ENCODE assay signal across 14 cellular contexts in the genomic region with DNA sequence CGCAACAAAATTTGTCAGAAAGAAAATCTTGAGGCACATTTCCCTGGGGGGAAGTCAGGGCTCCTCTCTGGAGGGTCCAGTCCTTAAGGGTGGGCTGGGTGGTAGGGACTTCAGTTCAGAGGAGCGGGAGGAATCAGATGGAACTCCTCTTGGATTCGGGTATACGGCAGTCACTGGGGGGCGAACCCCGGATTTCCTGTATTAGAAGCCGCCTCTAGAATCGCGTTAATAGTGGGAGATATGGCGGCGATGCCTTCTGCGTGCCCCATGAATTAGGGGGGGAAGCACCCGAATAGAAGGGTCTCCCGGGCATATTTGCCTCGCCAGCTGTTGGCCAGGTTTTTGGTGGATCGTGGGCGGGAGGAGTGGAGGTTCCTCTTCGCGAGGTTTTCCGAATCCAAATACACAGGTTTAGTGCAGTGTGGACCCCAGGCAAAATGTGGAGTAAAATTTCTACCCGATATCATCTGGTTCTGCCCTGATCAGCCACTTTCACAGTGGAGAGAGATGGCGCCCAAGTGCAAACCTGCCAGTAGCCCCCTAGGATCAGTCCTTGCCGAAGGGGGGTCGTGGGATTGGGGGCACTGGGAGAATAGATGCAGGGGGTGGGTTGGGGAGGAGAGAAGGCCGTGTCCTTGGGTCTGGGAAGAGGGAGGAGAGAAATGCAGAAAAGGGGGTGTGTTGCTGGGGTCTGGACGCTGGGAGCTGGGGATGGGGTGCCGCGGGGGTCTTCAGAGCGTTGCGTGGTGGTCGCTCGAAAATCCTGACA. TPM values are rescaled to one million over a fixed set of nuclear protein-coding genes. Genes with fewer than 3 reads are reported as not detected.
DNase-seq lines count a peak whose midpoint lies in the region; ATAC-seq, FAIRE-seq and TF ChIP-seq lines count a peak whose summit lies in the region.
"Had no signal": no experiment of that assay in that cellular context is flagged by ENCODE, and none has a peak within 500 bp of the region (broad histone marks: within the 10 kb centered on the region; RNA-seq: fewer than 3 reads in every experiment).

No MANE protein-coding gene starts in this region.

- peak overlapping the region; percentile 100 for H3K9ac ChIP-seq in astrocyte (ENCODE audit: low read length)
- no peak overlapping the region for H3K9ac ChIP-seq in keratinocyte (ENCODE audit: control insufficient read depth, extremely low read depth, insufficient read depth, low read length)

- H3K9me3 Mint-ChIP-seq in HFFc6 (peaks cover 16% of the 10 kb centered on the region), astrocyte (ENCODE audit: unreplicated experiment) (peaks cover 13% of the 10 kb centered on the region)

- peak overlapping the region; percentile 100 for H3K4me3 Mint-ChIP-seq in HFFc6
- no peak overlapping the region for H3K4me3 Mint-ChIP-seq in astrocyte (ENCODE audit: unreplicated experiment)
- H3K4me3 Mint-ChIP-seq: activated CD8-positive, alpha-beta T cell treated with anti-CD3 and anti-CD28 coated beads for 36 hours; brain; memory B cell had no signal

- H3K4me1 Mint-ChIP-seq in HFFc6 (ENCODE audit: low read depth) (peaks cover 20% of the 10 kb centered on the region), astrocyte (ENCODE audit: low read depth, unreplicated experiment) (peaks cover 7% of the 10 kb centered on the region)
- H3K4me1 Mint-ChIP-seq: memory B cell had no signal

- H3K36me3 ChIP-seq in astrocyte (ENCODE audit: insufficient read depth, low read length) (peaks cover 17% of the 10 kb centered on the region), keratinocyte (ENCODE audit: control insufficient read depth in 2 of 2, extremely low read depth in 1 of 2, insufficient read depth in 2 of 2, low read length in 2 of 2) (no peaks in the 10 kb centered on the region), suprapubic skin (no peaks in the 10 kb centered on the region)

- peaks cover 33% of the 10 kb centered on the region for H3K36me3 Mint-ChIP-seq in HFFc6 (ENCODE audit: low read depth)
- peaks cover 2% of the 10 kb centered on the region for H3K36me3 Mint-ChIP-seq in astrocyte (ENCODE audit: low read depth, unreplicated experiment)

- no peak for ATAC-seq in left lobe of liver
- ATAC-seq: activated CD8-positive, alpha-beta T cell treated with anti-CD3 and anti-CD28 coated beads for 36 hours had no signal

- H3K4me3 ChIP-seq in astrocyte (ENCODE audit: insufficient read depth, low read depth, low read length): peak overlapping the region; percentile 87
- peak overlapping the region in 2 of 3 experiments; percentile 2 to 38 for H3K4me3 ChIP-seq in keratinocyte (ENCODE audit: control insufficient read depth in 2 of 3, extremely low read depth in 1 of 3, insufficient read depth in 2 of 3, low read depth in 1 of 3, low read length in 3 of 3)
- peak overlapping the region; percentile 43 for H3K4me3 ChIP-seq in suprapubic skin

- H3K27ac ChIP-seq in astrocyte (ENCODE audit: low read depth, low read length) (peak overlapping the region; percentile 91), keratinocyte (ENCODE audit: control insufficient read depth, insufficient read depth, low read length) (no peak overlapping the region), suprapubic skin (peak overlapping the region; percentile 59)

- H3K79me2 ChIP-seq in astrocyte (ENCODE audit: insufficient read depth, low read length): peaks cover 54% of the 10 kb centered on the region
- H3K79me2 ChIP-seq in keratinocyte (ENCODE audit: control insufficient read depth, insufficient read depth, low read length): no peaks in the 10 kb centered on the region

- TF ChIP-seq POLR2A in suprapubic skin (IDR thresholded peaks at IDR 0.05): no peak

- H3K9me3 ChIP-seq in astrocyte (ENCODE audit: insufficient read depth, low read depth, low read length) (peaks cover 2% of the 10 kb centered on the region), keratinocyte (ENCODE audit: control insufficient read depth, low read depth, low read length) (no peaks in the 10 kb centered on the region), suprapubic skin (no peaks in the 10 kb centered on the region)

- dilution Hi-C loops in keratinocyte (cut with MboI; ENCODE audit: extremely low pct_ligation_motif_present, low sequenced_read_pairs): no loop called here

- TF ChIP-seq EP300 in suprapubic skin (IDR thresholded peaks at IDR 0.05): no peak

- peaks cover 45% of the 10 kb centered on the region for H4K20me1 ChIP-seq in astrocyte (ENCODE audit: insufficient read depth, low read length)
- H4K20me1 ChIP-seq in keratinocyte (ENCODE audit: control insufficient read depth, extremely low read depth, insufficient read depth, low read length): no peaks in the 10 kb centered on the region

- DNase-seq in HFFc6: no peak
- DNase-seq in astrocyte (ENCODE audit: low read depth): no peak
- no peak for DNase-seq in keratinocyte (ENCODE audit: low read depth, low spot score)
- DNase-seq in suprapubic skin (ENCODE audit: low spot score in 2 of 2): no peak
- DNase-seq in left lobe of liver (ENCODE audit: low spot score): no peak
- DNase-seq in iPS-NIHi11 (ENCODE audit: low spot score): no peak
- DNase-seq in hepatic stellate cell (ENCODE audit: low spot score): no peak
- DNase-seq: activated CD8-positive, alpha-beta T cell treated with anti-CD3 and anti-CD28 coated beads for 36 hours; DMS53; NCI-H510A; small intestine had no signal

- peak overlapping the region; percentile 89 for H3K4me2 ChIP-seq in astrocyte (ENCODE audit: low read length)
- peak overlapping the region; percentile 16 for H3K4me2 ChIP-seq in keratinocyte (ENCODE audit: control insufficient read depth, extremely low read depth, insufficient read depth, low read depth, low read length)

- H2AFZ ChIP-seq in astrocyte (ENCODE audit: low read depth, low read length): no peak overlapping the region
- no peak overlapping the region for H2AFZ ChIP-seq in keratinocyte (ENCODE audit: control insufficient read depth, low read length)

- H3K27ac Mint-ChIP-seq in HFFc6 (peak overlapping the region; percentile 98), astrocyte (ENCODE audit: unreplicated experiment) (no peak overlapping the region)
- H3K27ac Mint-ChIP-seq: activated CD8-positive, alpha-beta T cell treated with anti-CD3 and anti-CD28 coated beads for 36 hours; memory B cell had no signal

- FAIRE-seq in astrocyte (lab: Jason Lieb, UNC): no peak
- FAIRE-seq in keratinocyte (lab: Jason Lieb, UNC): no peak
- FAIRE-seq: small intestine had no signal

- H3K4me1 ChIP-seq in astrocyte (ENCODE audit: insufficient read depth, low read length) (peaks cover 19% of the 10 kb centered on the region), keratinocyte (ENCODE audit: control insufficient read depth, extremely low read depth, insufficient read depth, low read length) (no peaks in the 10 kb centered on the region), suprapubic skin (peaks cover 7% of the 10 kb centered on the region)

- TF ChIP-seq CTCF in HFFc6 (IDR thresholded peaks at IDR 0.05) (no peak), astrocyte (IDR thresholded peaks at IDR 0.05; ENCODE audit: insufficient read depth, low read depth, low read length) (no peak), keratinocyte (optimal IDR thresholded peaks at IDR 0.05 in 1 of 3, IDR thresholded peaks at IDR 0.05 in 1 of 3, conservative IDR thresholded peaks at IDR 0.05 in 1 of 3; ENCODE audit: extremely low read depth in 1 of 3, insufficient read depth in 2 of 3, low read length in 3 of 3) (no peak), suprapubic skin (IDR thresholded peaks at IDR 0.05) (no peak)

- 39% methylated on average over 30 of the region's 32 CpGs for WGBS in suprapubic skin

- H3K27me3 ChIP-seq in astrocyte (ENCODE audit: insufficient read depth, low read length) (no peaks in the 10 kb centered on the region), keratinocyte (ENCODE audit: control insufficient read depth, extremely low read depth, insufficient read depth, low read length) (peaks cover 41% of the 10 kb centered on the region), suprapubic skin (peaks cover 40% of the 10 kb centered on the region)

- no peaks in the 10 kb centered on the region for H3K9me1 ChIP-seq in keratinocyte (ENCODE audit: control insufficient read depth, extremely low read depth, insufficient read depth, low read length)

- H3K27me3 Mint-ChIP-seq in HFFc6 (ENCODE audit: insufficient read depth) (peaks cover 34% of the 10 kb centered on the region), astrocyte (ENCODE audit: low read depth, unreplicated experiment) (peaks cover 21% of the 10 kb centered on the region)

RNA-seq across cellular contexts. Expression of gene MEG3, which starts 0.6 kb away (rescaled TPM):
- total RNA-seq in HFFc6 (2021; fragmentation: NEBNext Ultra II Directional; extraction: Animal tissue kit (Norgen Biotek cat#: 25700)): 100 to 1,000 TPM; 151 to 262 (median 250) TPM
- total RNA-seq in astrocyte (not detected in 2 replicates), suprapubic skin (10 to 100 TPM in 2 of 4 donors, 1 to 10 TPM in 2; 5.0 to 28.9 (median 10.2) TPM), left lobe of liver (26.7 TPM)
- polyA plus RNA-seq in keratinocyte: 2.7 to 6.2 TPM (median 5.6 TPM) in 3 replicates
- polyA plus RNA-seq in keratinocyte (2011; ENCODE audit: low read depth): 0.91 TPM
- 0.09 and 0.30 TPM in 2 replicates for polyA plus RNA-seq in keratinocyte (2011; cell fraction: cytosol; rRNA removed)
- polyA plus RNA-seq in keratinocyte (2011; cell fraction: nucleus; rRNA removed): 81.8 and 122 TPM in 2 replicates
- 0.85 and 1.5 TPM in 2 replicates for polyA plus RNA-seq in keratinocyte (2012; ENCODE audit: low replicate concordance)
- 0.52 to 2.2 TPM (median 1.1 TPM) in 3 replicates for polyA minus RNA-seq in keratinocyte
- not detected for polyA minus RNA-seq in keratinocyte (2011; cell fraction: cytosol; rRNA and poly(A)+ RNA removed)
- 3.4 and 7.7 TPM in 2 replicates for polyA minus RNA-seq in keratinocyte (2011; cell fraction: nucleus; rRNA and poly(A)+ RNA removed)
- total RNA-seq: activated CD8-positive, alpha-beta T cell treated with anti-CD3 and anti-CD28 coated beads for 36 hours; H4 had no signal

Comparison
In these comparisons a context has a peak if more than half of its experiments do, and no peak if none do; other contexts are left out.
1. H3K4me3 ChIP-seq: peak in every context shown above with its lines; median percentile 87 in astrocyte; 43 in suprapubic skin; 20 in keratinocyte.